13 cellular contexts compared by ENCODE assay signal in the genomic region with DNA sequence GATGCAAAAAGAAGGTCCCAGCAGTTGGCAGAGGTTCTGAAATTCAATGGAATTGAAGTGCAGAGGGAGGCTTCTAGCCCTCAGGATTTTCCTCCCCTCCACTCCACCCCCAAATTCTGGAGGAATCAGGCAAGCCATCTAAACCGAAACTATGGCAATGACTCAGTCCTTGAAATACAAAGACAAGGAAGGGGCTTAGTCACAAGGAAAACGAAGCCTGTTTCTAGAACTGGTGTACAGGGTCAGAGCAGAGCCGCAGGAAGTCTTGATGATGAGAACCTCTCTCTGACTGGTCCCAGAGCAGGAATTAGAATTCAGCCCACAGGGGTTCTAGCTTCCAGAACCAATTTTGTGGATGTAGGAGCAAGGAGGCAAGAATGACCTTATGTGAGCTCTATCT.
DNase-seq lines count a peak whose midpoint lies in the region; ATAC-seq, FAIRE-seq and TF ChIP-seq lines count a peak whose summit lies in the region.
"Had no signal": no experiment of that assay in that cellular context is flagged by ENCODE, and none has a peak within 500 bp of the region (broad histone marks: within the 10 kb centered on the region; RNA-seq: fewer than 3 reads in every experiment).

No MANE protein-coding gene starts in this region.

- no peaks in the 10 kb centered on the region for H3F3A ChIP-seq in PC-3 (ENCODE audit: low read length, unreplicated experiment)

- peak; percentile 56 for TF ChIP-seq POLR2A in endothelial cell of umbilical vein (IDR thresholded peaks at IDR 0.05; ENCODE audit: low read depth, low read length)

- intact Hi-C loops in PC-3 (cut with micrococcal nuclease), result loop anchor here (5.0 kb wide), 1 partner anchor 138 kb away; the partner anchor contains the start of gene SCN9A
- intact Hi-C loops in endothelial cell of umbilical vein (cut with micrococcal nuclease), result loop anchor here (10.0 kb wide), 2 partner anchors 185 to 1455 kb away; no protein-coding TSS in a partner anchor
- intact Hi-C loops in mucosa of descending colon (cut with DNase I, micrococcal nuclease), result no loop called here

- H4K20me1 ChIP-seq in PC-3 (ENCODE audit: low read length) (no peaks in the 10 kb centered on the region), endothelial cell of umbilical vein (replicated peaks; ENCODE audit: control insufficient read depth, extremely low read depth, insufficient read depth, low read length) (no peaks in the 10 kb centered on the region)

- H3K9ac ChIP-seq in PC-3 (ENCODE audit: low read length) (peak overlapping the region; percentile 72), endothelial cell of umbilical vein (replicated peaks; ENCODE audit: extremely low read depth, insufficient read depth, low read length) (peak overlapping the region; percentile 56)

- H3K27ac ChIP-seq in PC-3 (ENCODE audit: low read length) (peak overlapping the region; percentile 94), endothelial cell of umbilical vein (ENCODE audit: insufficient read depth, low read depth, low read length) (peak overlapping the region; percentile 89)

- H3K4me1 ChIP-seq in PC-3 (ENCODE audit: insufficient read depth, low read length), result peaks cover 42% of the 10 kb centered on the region
- H3K4me1 ChIP-seq in endothelial cell of umbilical vein (ENCODE audit: control insufficient read depth, extremely low read depth, insufficient read depth, low read length), result peaks cover 35% of the 10 kb centered on the region
- H3K4me1 ChIP-seq in mucosa of descending colon (ENCODE audit: low read depth), result no peaks in the 10 kb centered on the region

- no peaks in the 10 kb centered on the region for H3K9me1 ChIP-seq in endothelial cell of umbilical vein (replicated peaks; ENCODE audit: control insufficient read depth, extremely low read depth, insufficient read depth, low read length)

- TF ChIP-seq CTCF in PC-3 (conservative IDR thresholded peaks at IDR 0.05; ENCODE audit: low read depth, low read length) (no peak), endothelial cell of umbilical vein (IDR thresholded peaks at IDR 0.05; ENCODE audit: extremely low read depth in 1 of 2, insufficient read depth in 1 of 2, low read depth in 1 of 2, low read length in 2 of 2) (no peak), mucosa of descending colon (IDR thresholded peaks at IDR 0.05) (no peak)

- peak overlapping the region; percentile 19; the same call in 1 of the 2 replicates for H3K4me3 ChIP-seq in PC-3 (ENCODE audit: low read length)
- no peak overlapping the region for H3K4me3 ChIP-seq in endothelial cell of umbilical vein (replicated peaks in 1 of 3; ENCODE audit: insufficient read depth in 1 of 3, low read depth in 1 of 3, low read length in 3 of 3)
- H3K4me3 ChIP-seq in mucosa of descending colon, result no peak overlapping the region
- H3K4me3 ChIP-seq in H7 (ENCODE audit: insufficient read depth, low read depth, low read length), result no peak overlapping the region

- ATAC-seq in PC-3 (peak; percentile 98), HG02610 (IDR thresholded peaks at IDR 0.05; ENCODE audit: unreplicated experiment) (no peak), mucosa of descending colon (no peak)
- ATAC-seq: Panc1 had no signal

- no peaks in the 10 kb centered on the region for H3K36me3 ChIP-seq in PC-3 (ENCODE audit: low read depth, low read length)
- no peaks in the 10 kb centered on the region for H3K36me3 ChIP-seq in endothelial cell of umbilical vein (ENCODE audit: control insufficient read depth in 2 of 2, extremely low read depth in 1 of 2, insufficient read depth in 2 of 2, low read length in 2 of 2)
- no peaks in the 10 kb centered on the region for H3K36me3 ChIP-seq in mucosa of descending colon (ENCODE audit: low read depth)
- no peaks in the 10 kb centered on the region for H3K36me3 ChIP-seq in H7 (replicated peaks; ENCODE audit: control insufficient read depth, insufficient read depth, low read length)

- H2AFZ ChIP-seq in PC-3 (ENCODE audit: low read length) (peak overlapping the region; percentile 51; the same call in 1 of the 2 replicates), endothelial cell of umbilical vein (ENCODE audit: low read depth, low read length) (peak overlapping the region; percentile 68)

- H3K4me2 ChIP-seq in PC-3 (ENCODE audit: low read length) (peak overlapping the region; percentile 58), endothelial cell of umbilical vein (ENCODE audit: insufficient read depth, low read length) (peak overlapping the region; percentile 74)

- no peaks in the 10 kb centered on the region for H3K9me2 ChIP-seq in PC-3 (replicated peaks; ENCODE audit: low read length)

- peak; percentile 70 for DNase-seq in DMS53 (lab: John Stamatoyannopoulos, UW)
- DNase-seq in PC-3, result peak; percentile 99
- peak; percentile 92 for DNase-seq in endothelial cell of umbilical vein (ENCODE audit: low read depth, low spot score)
- peak; percentile 47 for DNase-seq in myocyte (ENCODE audit: low read depth)
- no peak for DNase-seq in mucosa of descending colon
- DNase-seq in H7, result no peak
- no peak for DNase-seq in C1 segment of cervical spinal cord (lab: John Stamatoyannopoulos, UW)
- DNase-seq: CD8-positive, alpha-beta memory T cell; naive B cell; NCI-H1930 had no signal

- BruUV-seq in PC-3 (replicated peaks; lab: Mats Ljungman, UMichigan), result no TSS peak
- BruUV-seq in endothelial cell of umbilical vein (replicated peaks; lab: Mats Ljungman, UMichigan), result no TSS peak

- H3K27me3 ChIP-seq in PC-3 (ENCODE audit: low read length) (no peaks in the 10 kb centered on the region), endothelial cell of umbilical vein (ENCODE audit: control insufficient read depth in 2 of 2, insufficient read depth in 2 of 2, low read length in 2 of 2) (no peaks in the 10 kb centered on the region), H7 (ENCODE audit: control insufficient read depth, insufficient read depth, low read length) (no peaks in the 10 kb centered on the region)

- dilution Hi-C loops in endothelial cell of umbilical vein (cut with MboI; ENCODE audit: extremely low pct_ligation_motif_present, low sequenced_read_pairs), result no loop called here

- CTCF ChIA-PET in PC-3 (lab: Charles Lee), result no interaction called here
- CTCF ChIA-PET in endothelial cell of umbilical vein (lab: Charles Lee), result interaction anchor here (1.3 to 1.7 kb wide), 2 partner anchors 122 to 182 kb away, joined by 3 to 4 read pairs; no protein-coding TSS in a partner anchor

- POLR2A ChIA-PET in PC-3 (lab: Charles Lee; ENCODE audit: unreplicated experiment), result no interaction called here
- POLR2A ChIA-PET in endothelial cell of umbilical vein (lab: Charles Lee), result no interaction called here

- H3K79me2 ChIP-seq in PC-3 (ENCODE audit: low read length) (no peaks in the 10 kb centered on the region), endothelial cell of umbilical vein (ENCODE audit: control insufficient read depth, insufficient read depth, low read length) (no peaks in the 10 kb centered on the region)

- FAIRE-seq in endothelial cell of umbilical vein (lab: Jason Lieb, UNC), result peak; percentile 97
- FAIRE-seq: GM12891 had no signal

- no peaks in the 10 kb centered on the region for H3K9me3 ChIP-seq in PC-3 (ENCODE audit: low read length)
- no peaks in the 10 kb centered on the region for H3K9me3 ChIP-seq in endothelial cell of umbilical vein (replicated peaks; ENCODE audit: control insufficient read depth, insufficient read depth, low read length)
- no peaks in the 10 kb centered on the region for H3K9me3 ChIP-seq in mucosa of descending colon

TF ChIP-seq in endothelial cell of umbilical vein, 7 proteins besides CTCF, POLR2A, EP300 and RAD21:
- TF ChIP-seq, protein P1, sequence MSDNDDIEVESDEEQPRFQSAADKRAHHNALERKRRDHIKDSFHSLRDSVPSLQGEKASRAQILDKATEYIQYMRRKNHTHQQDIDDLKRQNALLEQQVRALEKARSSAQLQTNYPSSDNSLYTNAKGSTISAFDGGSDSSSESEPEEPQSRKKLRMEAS (IDR thresholded peaks at IDR 0.05; ENCODE audit: insufficient read depth, insufficient read length), result no peak
- TF ChIP-seq FOS (IDR thresholded peaks at IDR 0.05; ENCODE audit: borderline replicate concordance, insufficient read depth, low read length) (peak; percentile 95), JUN (IDR thresholded peaks at IDR 0.05; ENCODE audit: borderline replicate concordance, insufficient read depth, insufficient read length, low read depth) (peak; percentile 88), POLR2AphosphoS5 (IDR thresholded peaks at IDR 0.05; ENCODE audit: insufficient read depth, low read depth, low read length) (peak; percentile 79), EZH2 (IDR thresholded peaks at IDR 0.05; ENCODE audit: borderline replicate concordance, low read depth, low read length, severe bottlenecking) (no peak), GATA2 (IDR thresholded peaks at IDR 0.05; ENCODE audit: insufficient read depth, insufficient read length, low read depth, low read length) (peak; percentile 88), MYC (IDR thresholded peaks at IDR 0.05; ENCODE audit: low read depth, low read length) (no peak)

Comparison
In these comparisons a context has a peak if more than half of its experiments do, and no peak if none do; other contexts are left out.
1. DNase-seq: peak in DMS53 (single experiment), PC-3 (single experiment), endothelial cell of umbilical vein (single experiment) and myocyte (single experiment); none in mucosa of descending colon (0 of 3), H7 (single experiment) and C1 segment of cervical spinal cord (0 of 14).
2. intact Hi-C loops: an anchor here in PC-3 (5.0 kb wide) and endothelial cell of umbilical vein (10.0 kb wide); none called in mucosa of descending colon.